1 cellular context compared by ENCODE assay signal in the genomic region with DNA sequence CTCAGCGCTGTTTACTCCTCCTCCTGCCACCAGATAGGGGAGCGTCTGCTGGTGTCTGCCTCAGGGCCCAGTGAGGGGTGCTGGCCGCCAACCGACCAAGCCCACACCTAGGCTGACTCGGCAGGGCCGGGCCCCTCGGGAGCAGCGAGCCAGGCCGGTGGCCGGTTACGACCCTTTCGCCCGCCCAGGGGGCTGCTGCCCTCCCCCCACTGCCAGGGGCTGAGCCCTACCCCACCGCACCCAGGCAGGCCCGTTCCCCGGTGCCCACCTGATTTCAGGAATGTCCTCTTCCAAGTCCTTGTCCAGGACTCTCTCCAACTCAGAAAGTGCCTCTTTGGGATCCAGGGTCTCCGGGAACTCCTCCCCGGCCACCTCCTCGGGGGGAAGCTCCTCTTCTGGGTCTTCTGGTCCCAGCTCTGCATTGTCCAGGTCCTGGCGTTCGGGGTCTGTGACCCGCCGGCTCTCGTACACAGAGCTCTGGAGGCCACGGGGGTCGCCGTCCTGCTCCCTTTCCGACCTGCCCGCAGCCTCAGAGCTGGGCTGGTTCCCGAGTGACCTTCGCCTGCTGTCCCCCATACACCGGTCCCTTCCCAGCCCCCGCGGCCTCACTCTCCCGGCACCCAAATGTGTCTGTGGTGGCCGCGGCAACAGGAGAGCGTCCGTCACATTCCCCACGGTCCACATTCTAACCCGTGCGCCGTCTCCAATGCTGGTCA.
TF ChIP-seq lines count a peak whose summit lies in the region.

No MANE protein-coding gene starts in this region.

TF ChIP-seq in WTC11, 78 proteins besides CTCF, POLR2A, EP300 and RAD21:
- no peak for TF ChIP-seq SMAD3 (CRISPR knock-in tag; IDR thresholded peaks at IDR 0.05; ENCODE audit: borderline replicate concordance)
- no peak for TF ChIP-seq PRDM15 (CRISPR knock-in tag; IDR thresholded peaks at IDR 0.05)
- TF ChIP-seq NR2C2 (CRISPR knock-in tag; IDR thresholded peaks at IDR 0.05), result no peak
- TF ChIP-seq, protein P1, sequence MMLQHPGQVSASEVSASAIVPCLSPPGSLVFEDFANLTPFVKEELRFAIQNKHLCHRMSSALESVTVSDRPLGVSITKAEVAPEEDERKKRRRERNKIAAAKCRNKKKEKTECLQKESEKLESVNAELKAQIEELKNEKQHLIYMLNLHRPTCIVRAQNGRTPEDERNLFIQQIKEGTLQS (CRISPR knock-in tag; conservative IDR thresholded peaks at IDR 0.05), result no peak
- TF ChIP-seq, protein P2, sequence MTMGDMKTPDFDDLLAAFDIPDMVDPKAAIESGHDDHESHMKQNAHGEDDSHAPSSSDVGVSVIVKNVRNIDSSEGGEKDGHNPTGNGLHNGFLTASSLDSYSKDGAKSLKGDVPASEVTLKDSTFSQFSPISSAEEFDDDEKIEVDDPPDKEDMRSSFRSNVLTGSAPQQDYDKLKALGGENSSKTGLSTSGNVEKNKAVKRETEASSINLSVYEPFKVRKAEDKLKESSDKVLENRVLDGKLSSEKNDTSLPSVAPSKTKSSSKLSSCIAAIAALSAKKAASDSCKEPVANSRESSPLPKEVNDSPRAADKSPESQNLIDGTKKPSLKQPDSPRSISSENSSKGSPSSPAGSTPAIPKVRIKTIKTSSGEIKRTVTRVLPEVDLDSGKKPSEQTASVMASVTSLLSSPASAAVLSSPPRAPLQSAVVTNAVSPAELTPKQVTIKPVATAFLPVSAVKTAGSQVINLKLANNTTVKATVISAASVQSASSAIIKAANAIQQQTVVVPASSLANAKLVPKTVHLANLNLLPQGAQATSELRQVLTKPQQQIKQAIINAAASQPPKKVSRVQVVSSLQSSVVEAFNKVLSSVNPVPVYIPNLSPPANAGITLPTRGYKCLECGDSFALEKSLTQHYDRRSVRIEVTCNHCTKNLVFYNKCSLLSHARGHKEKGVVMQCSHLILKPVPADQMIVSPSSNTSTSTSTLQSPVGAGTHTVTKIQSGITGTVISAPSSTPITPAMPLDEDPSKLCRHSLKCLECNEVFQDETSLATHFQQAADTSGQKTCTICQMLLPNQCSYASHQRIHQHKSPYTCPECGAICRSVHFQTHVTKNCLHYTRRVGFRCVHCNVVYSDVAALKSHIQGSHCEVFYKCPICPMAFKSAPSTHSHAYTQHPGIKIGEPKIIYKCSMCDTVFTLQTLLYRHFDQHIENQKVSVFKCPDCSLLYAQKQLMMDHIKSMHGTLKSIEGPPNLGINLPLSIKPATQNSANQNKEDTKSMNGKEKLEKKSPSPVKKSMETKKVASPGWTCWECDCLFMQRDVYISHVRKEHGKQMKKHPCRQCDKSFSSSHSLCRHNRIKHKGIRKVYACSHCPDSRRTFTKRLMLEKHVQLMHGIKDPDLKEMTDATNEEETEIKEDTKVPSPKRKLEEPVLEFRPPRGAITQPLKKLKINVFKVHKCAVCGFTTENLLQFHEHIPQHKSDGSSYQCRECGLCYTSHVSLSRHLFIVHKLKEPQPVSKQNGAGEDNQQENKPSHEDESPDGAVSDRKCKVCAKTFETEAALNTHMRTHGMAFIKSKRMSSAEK (CRISPR knock-in tag; IDR thresholded peaks at IDR 0.05; ENCODE audit: borderline replicate concordance), result no peak
- TF ChIP-seq CREB1 (CRISPR knock-in tag; IDR thresholded peaks at IDR 0.05), result no peak
- TF ChIP-seq ARID4B (CRISPR knock-in tag; IDR thresholded peaks at IDR 0.05; ENCODE audit: borderline replicate concordance), result no peak
- TF ChIP-seq, protein P3, sequence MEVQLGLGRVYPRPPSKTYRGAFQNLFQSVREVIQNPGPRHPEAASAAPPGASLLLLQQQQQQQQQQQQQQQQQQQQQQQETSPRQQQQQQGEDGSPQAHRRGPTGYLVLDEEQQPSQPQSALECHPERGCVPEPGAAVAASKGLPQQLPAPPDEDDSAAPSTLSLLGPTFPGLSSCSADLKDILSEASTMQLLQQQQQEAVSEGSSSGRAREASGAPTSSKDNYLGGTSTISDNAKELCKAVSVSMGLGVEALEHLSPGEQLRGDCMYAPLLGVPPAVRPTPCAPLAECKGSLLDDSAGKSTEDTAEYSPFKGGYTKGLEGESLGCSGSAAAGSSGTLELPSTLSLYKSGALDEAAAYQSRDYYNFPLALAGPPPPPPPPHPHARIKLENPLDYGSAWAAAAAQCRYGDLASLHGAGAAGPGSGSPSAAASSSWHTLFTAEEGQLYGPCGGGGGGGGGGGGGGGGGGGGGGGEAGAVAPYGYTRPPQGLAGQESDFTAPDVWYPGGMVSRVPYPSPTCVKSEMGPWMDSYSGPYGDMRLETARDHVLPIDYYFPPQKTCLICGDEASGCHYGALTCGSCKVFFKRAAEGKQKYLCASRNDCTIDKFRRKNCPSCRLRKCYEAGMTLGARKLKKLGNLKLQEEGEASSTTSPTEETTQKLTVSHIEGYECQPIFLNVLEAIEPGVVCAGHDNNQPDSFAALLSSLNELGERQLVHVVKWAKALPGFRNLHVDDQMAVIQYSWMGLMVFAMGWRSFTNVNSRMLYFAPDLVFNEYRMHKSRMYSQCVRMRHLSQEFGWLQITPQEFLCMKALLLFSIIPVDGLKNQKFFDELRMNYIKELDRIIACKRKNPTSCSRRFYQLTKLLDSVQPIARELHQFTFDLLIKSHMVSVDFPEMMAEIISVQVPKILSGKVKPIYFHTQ (CRISPR knock-in tag; IDR thresholded peaks at IDR 0.05), result no peak
- no peak for TF ChIP-seq ZBTB21 (CRISPR knock-in tag; IDR thresholded peaks at IDR 0.05; ENCODE audit: borderline replicate concordance)
- no peak for TF ChIP-seq ZNF219 (CRISPR knock-in tag; IDR thresholded peaks at IDR 0.05; ENCODE audit: borderline replicate concordance)
- no peak for TF ChIP-seq ZNF512 (CRISPR knock-in tag; IDR thresholded peaks at IDR 0.05; ENCODE audit: borderline replicate concordance)
- no peak for TF ChIP-seq ZNF425 (CRISPR knock-in tag; conservative IDR thresholded peaks at IDR 0.05)
TF ChIP-seq in WTC11: peak in this region for 0.
